Comparison of ENCODE assay signal across 6 cellular contexts in genomic region chr11:47259178-47259977, GRCh38. TPM values are rescaled to one million over a fixed set of nuclear protein-coding genes. Genes with fewer than 3 reads are reported as not detected.
A peak's percentile ranks its signal among the peaks of the same experiment; 100 is the strongest.
DNase-seq lines count a peak whose midpoint lies in the region; ATAC-seq and TF ChIP-seq lines count a peak whose summit lies in the region.

No MANE protein-coding gene starts in this region.

- peak overlapping the region; percentile 93 for H3K27ac ChIP-seq in GM23338 (ENCODE audit: low read depth)

- H3F3A ChIP-seq in GM23338 (replicated peaks; ENCODE audit: low read depth), result peaks cover 13% of the 10 kb centered on the region

- peak; percentile 83 for ATAC-seq in GM23338
- no peak for ATAC-seq in HG03175 (IDR thresholded peaks at IDR 0.05; ENCODE audit: unreplicated experiment)

- no peaks in the 10 kb centered on the region for H3K9me3 Mint-ChIP-seq in GM23338

- no peaks in the 10 kb centered on the region for H4K20me1 ChIP-seq in GM23338 (replicated peaks; ENCODE audit: insufficient read depth)

- H3K27ac Mint-ChIP-seq in GM23338, result peak overlapping the region; percentile 79

- no peaks in the 10 kb centered on the region for H3K79me2 ChIP-seq in GM23338 (replicated peaks; ENCODE audit: insufficient read depth)

- TF ChIP-seq CTCF in GM23338 (conservative IDR thresholded peaks at IDR 0.05; ENCODE audit: low read depth in 2 of 2) (peak; percentile 75 to 86), epithelial cell of esophagus (IDR thresholded peaks at IDR 0.05; ENCODE audit: insufficient read depth, low read depth, low read length, missing control alignments) (peak; percentile 70)

- H3K4me2 ChIP-seq in GM23338, result peak overlapping the region; percentile 88; the same call in 1 of the 2 replicates

- DNase-seq in GM23338 (ENCODE audit: low spot score), result peak; percentile 87
- DNase-seq in SK-MEL-5 (ENCODE audit: low read depth, low spot score), result peak; percentile 63
- DNase-seq in epithelial cell of esophagus (ENCODE audit: low read depth), result peak; percentile 35
- peak; percentile 39 for DNase-seq in stimulated activated CD4-positive, alpha-beta T cell treated with anti-CD3 and anti-CD28 coated beads, Interleukin-1b, Interleukin-23, amount 100 ng/mL, for 48 hours
- DNase-seq in cerebellar nuclear complex (lab: John Stamatoyannopoulos, UW), result no peak

- H3K4me1 Mint-ChIP-seq in GM23338, result peaks cover 27% of the 10 kb centered on the region

- H3K27me3 ChIP-seq in GM23338 (ENCODE audit: insufficient read depth), result no peaks in the 10 kb centered on the region

- peak overlapping the region; percentile 16; the same call in 2 of the 3 replicates for H3K4me3 Mint-ChIP-seq in GM23338

- H3K27me3 Mint-ChIP-seq in GM23338 (ENCODE audit: insufficient read depth, low read depth, poor library complexity), result peaks cover 2% of the 10 kb centered on the region

- H3K4me1 ChIP-seq in GM23338 (ENCODE audit: insufficient read depth), result peaks cover 33% of the 10 kb centered on the region

- in situ Hi-C loops in SK-MEL-5 (cut with HindIII; ENCODE audit: low pct_unique_long_range_greater_than_20kb, low sequenced_read_pairs), result no loop called here

- H3K36me3 ChIP-seq in GM23338 (ENCODE audit: insufficient read depth), result no peaks in the 10 kb centered on the region

- H3K9me2 ChIP-seq in GM23338 (ENCODE audit: insufficient read depth), result no peaks in the 10 kb centered on the region

- H2AFZ ChIP-seq in GM23338, result no peak overlapping the region

- H3K4me3 ChIP-seq in GM23338 (no peak overlapping the region; the same call in 1 of the 2 replicates), epithelial cell of esophagus (ENCODE audit: low read length) (no peak overlapping the region)

- H3K36me3 Mint-ChIP-seq in GM23338 (ENCODE audit: low read depth), result no peaks in the 10 kb centered on the region

TF ChIP-seq in GM23338, 12 proteins besides CTCF, POLR2A, EP300 and RAD21:
- TF ChIP-seq EZH2 (IDR thresholded peaks at IDR 0.05; ENCODE audit: low read depth, unreplicated experiment) (no peak), EZH2phosphoT487 (IDR thresholded peaks at IDR 0.05; ENCODE audit: unreplicated experiment) (no peak), NANOG (IDR thresholded peaks at IDR 0.05; ENCODE audit: borderline replicate concordance) (no peak), STAT1 (IDR thresholded peaks at IDR 0.05; ENCODE audit: unreplicated experiment) (no peak), ZNF114 (CRISPR knock-in tag; IDR thresholded peaks at IDR 0.05) (no peak)
TF ChIP-seq in GM23338: peak in this region for 0.

RNA-seq across cellular contexts. Expression of gene NR1H3, which starts 1.6 kb away (rescaled TPM):
- total RNA-seq in GM23338 (2014; rRNA removed; shearing (Covaris generic)), result 23.7 and 23.8 TPM in 2 replicates
- polyA plus RNA-seq in GM23338 (2016; fragmentation: Nextera tagmentation; extraction: Ambion mirVana), result 16.5 and 17.5 TPM in 2 replicates
- total RNA-seq in SK-MEL-5 (2014; rRNA removed; shearing (Covaris generic)), result 6.7 and 7.4 TPM in 2 replicates
- polyA plus RNA-seq in SK-MEL-5 (2015; cell fraction: cytosol; rRNA removed), result 5.6 and 6.5 TPM in 2 replicates
- polyA plus RNA-seq in SK-MEL-5 (2015; cell fraction: nucleus; rRNA removed), result 23.9 and 42.9 TPM in 2 replicates

RNA-seq across cellular contexts. Expression of gene MADD, which starts 10.6 kb away (rescaled TPM):
- 33.3 and 43.8 TPM in 2 replicates for total RNA-seq in GM23338 (2014; rRNA removed; shearing (Covaris generic))
- polyA plus RNA-seq in GM23338 (2016; fragmentation: Nextera tagmentation; extraction: Ambion mirVana), result 12.5 and 13.4 TPM in 2 replicates
- total RNA-seq in SK-MEL-5 (2014; rRNA removed; shearing (Covaris generic)), result 15.7 and 16.2 TPM in 2 replicates
- 35.5 and 48.7 TPM in 2 replicates for polyA plus RNA-seq in SK-MEL-5 (2015; cell fraction: cytosol; rRNA removed)
- 98.9 and 146 TPM in 2 replicates for polyA plus RNA-seq in SK-MEL-5 (2015; cell fraction: nucleus; rRNA removed)

RNA-seq across cellular contexts. Expression of gene ACP2, which starts 10.8 kb away (rescaled TPM):
- 32.1 and 33.5 TPM in 2 replicates for total RNA-seq in GM23338 (2014; rRNA removed; shearing (Covaris generic))
- polyA plus RNA-seq in GM23338 (2016; fragmentation: Nextera tagmentation; extraction: Ambion mirVana), result 5.6 and 7.3 TPM in 2 replicates
- 38.8 and 44.8 TPM in 2 replicates for total RNA-seq in SK-MEL-5 (2014; rRNA removed; shearing (Covaris generic))
- 87.9 and 106 TPM in 2 replicates for polyA plus RNA-seq in SK-MEL-5 (2015; cell fraction: cytosol; rRNA removed)
- 54.4 and 54.6 TPM in 2 replicates for polyA plus RNA-seq in SK-MEL-5 (2015; cell fraction: nucleus; rRNA removed)

RNA-seq across cellular contexts. Expression of gene DDB2, which starts 44.6 kb away (rescaled TPM):
- total RNA-seq in GM23338 (2014; rRNA removed; shearing (Covaris generic)), result 62.5 and 63.1 TPM in 2 replicates
- 58.7 and 60.2 TPM in 2 replicates for polyA plus RNA-seq in GM23338 (2016; fragmentation: Nextera tagmentation; extraction: Ambion mirVana)
- 56.7 and 62.4 TPM in 2 replicates for total RNA-seq in SK-MEL-5 (2014; rRNA removed; shearing (Covaris generic))
- polyA plus RNA-seq in SK-MEL-5 (2015; cell fraction: cytosol; rRNA removed), result 51.3 and 52.7 TPM in 2 replicates
- 228 and 248 TPM in 2 replicates for polyA plus RNA-seq in SK-MEL-5 (2015; cell fraction: nucleus; rRNA removed)

Comparison
In these comparisons a context has a peak if more than half of its experiments do, and no peak if none do; other contexts are left out.
1. DNase-seq: peak in GM23338 (single experiment), SK-MEL-5 (single experiment), epithelial cell of esophagus (single experiment) and stimulated activated CD4-positive, alpha-beta T cell treated with anti-CD3 and anti-CD28 coated beads, Interleukin-1b, Interleukin-23, amount 100 ng/mL, for 48 hours (single experiment); none in cerebellar nuclear complex (0 of 2).